In genomic region chr20:1800777-1801176, GRCh38 we compare ENCODE assay signal across 11 cellular contexts.
A peak's percentile ranks its signal among the peaks of the same experiment; 100 is the strongest.
DNase-seq lines count a peak whose midpoint lies in the region; ATAC-seq and TF ChIP-seq lines count a peak whose summit lies in the region.
"Had no signal": no experiment of that assay in that cellular context is flagged by ENCODE, and none has a peak within 500 bp of the region (broad histone marks: within the 10 kb centered on the region; RNA-seq: fewer than 3 reads in every experiment).

No MANE protein-coding gene starts in this region.

- 21% methylated on average over 3 of the region's 3 CpGs for WGBS in mammary epithelial cell (ENCODE audit: low coverage, missing lambda C conversion rate)

- no peak for ATAC-seq in HG03520 (IDR thresholded peaks at IDR 0.05; ENCODE audit: unreplicated experiment)
- ATAC-seq: stimulated activated naive CD8-positive, alpha-beta T cell treated with anti-CD3 and anti-CD28 coated beads, Interleukin-15, Interleukin-2, amounts not matched to agents 100 U/mL and 50 U/mL, for 24 hours had no signal

- H3K27me3 Mint-ChIP-seq in neural crest cell (ENCODE audit: low read depth), result peaks cover 26% of the 10 kb centered on the region

- H3K36me3 Mint-ChIP-seq in neural crest cell (ENCODE audit: low read depth), result no peaks in the 10 kb centered on the region

- no peak overlapping the region for H3K4me2 ChIP-seq in mammary epithelial cell (ENCODE audit: insufficient read depth, low read depth, low read length)

- H3K9me3 Mint-ChIP-seq in neural crest cell, result no peaks in the 10 kb centered on the region

- peak; percentile 35 for TF ChIP-seq CTCF in GM06990 (IDR thresholded peaks at IDR 0.05; ENCODE audit: insufficient read depth, low read length, poor library complexity, severe bottlenecking)
- TF ChIP-seq CTCF in mammary epithelial cell (conservative IDR thresholded peaks at IDR 0.05 in 1 of 2, IDR thresholded peaks at IDR 0.05 in 1 of 2; ENCODE audit: extremely low read depth in 1 of 2, insufficient read depth in 1 of 2, low read depth in 1 of 2, low read length in 2 of 2), result peak; percentile 47 to 57
- peak; percentile 47 for TF ChIP-seq CTCF in neural crest cell (conservative IDR thresholded peaks at IDR 0.05)

- H4K20me1 ChIP-seq in mammary epithelial cell (ENCODE audit: insufficient read depth, low read length), result no peaks in the 10 kb centered on the region

- peaks cover 16% of the 10 kb centered on the region for H3K4me1 Mint-ChIP-seq in neural crest cell

- H3K27me3 ChIP-seq in GM06990 (replicated peaks; ENCODE audit: control insufficient read depth, insufficient read depth, low read length) (0 out of 2 replicates have a peak, but pooled peaks cover 1% of the 10 kb centered on the region), mammary epithelial cell (ENCODE audit: insufficient read depth, low read length) (no peaks in the 10 kb centered on the region)
- H3K27me3 ChIP-seq: ovary had no signal

- dilution Hi-C loops in mammary epithelial cell (cut with HindIII; ENCODE audit: low sequenced_read_pairs), result loop anchor here (5.0 kb wide), 3 partner anchors 42 to 157 kb away; no protein-coding TSS in a partner anchor

- in situ Hi-C loops in mammary epithelial cell (cut with MboI; ENCODE audit: low sequenced_read_pairs in 2 of 2), result no loop called here

- H3K4me1 ChIP-seq in mammary epithelial cell (ENCODE audit: insufficient read depth, low read length), result peaks cover 27% of the 10 kb centered on the region

- H3K4me3 Mint-ChIP-seq in neural crest cell, result peak overlapping the region; percentile 72

- no peak overlapping the region for H3K27ac Mint-ChIP-seq in neural crest cell (ENCODE audit: unreplicated experiment)

- H3K27ac ChIP-seq in mammary epithelial cell (ENCODE audit: insufficient read depth, low read depth, low read length), result no peak overlapping the region
- H3K27ac ChIP-seq: ovary had no signal

- no peaks in the 10 kb centered on the region for H3K9me3 ChIP-seq in mammary epithelial cell (replicated peaks; ENCODE audit: insufficient read depth, low read length)
- H3K9me3 ChIP-seq: ovary had no signal

- no peak overlapping the region for H2AFZ ChIP-seq in mammary epithelial cell (ENCODE audit: low read depth, low read length)

- DNase-seq in GM06990 (ENCODE audit: extremely low read depth, insufficient read length) (no peak), NCI-H460 (ENCODE audit: extremely low read depth, low read depth) (peak; percentile 23), mammary epithelial cell (no peak), neural crest cell (ENCODE audit: low read depth, low spot score) (no peak), H4 (ENCODE audit: low spot score) (no peak), dedifferentiated amniotic fluid mesenchymal stem cell (ENCODE audit: extremely low spot score) (no peak)
- no peak for DNase-seq in stimulated activated CD4-positive, alpha-beta T cell treated with anti-CD3 and anti-CD28 coated beads, Interleukin-4, amount 100 ng/mL, for 4 hours
- DNase-seq: activated CD8-positive, alpha-beta memory T cell treated with anti-CD3 and anti-CD28 coated beads, Interleukin-2, amount 50 U/mL, for 48 hours; ovary; stimulated activated naive CD8-positive, alpha-beta T cell treated with anti-CD3 and anti-CD28 coated beads, Interleukin-15, Interleukin-2, amounts not matched to agents 100 U/mL and 50 U/mL, for 24 hours had no signal

- H3K9ac ChIP-seq in mammary epithelial cell (ENCODE audit: insufficient read depth, low read length), result no peak overlapping the region

- no TSS peak for BruUV-seq in mammary epithelial cell (replicated peaks; lab: Mats Ljungman, UMichigan)

- H3K36me3 ChIP-seq in GM06990 (ENCODE audit: control insufficient read depth, insufficient read depth, low read length) (no peaks in the 10 kb centered on the region), mammary epithelial cell (ENCODE audit: insufficient read depth, low read length) (no peaks in the 10 kb centered on the region)
- H3K36me3 ChIP-seq: ovary had no signal

- no peaks in the 10 kb centered on the region for H3K79me2 ChIP-seq in mammary epithelial cell (ENCODE audit: insufficient read depth, low read length)

- CTCF ChIA-PET in mammary epithelial cell (lab: Charles Lee; ENCODE audit: low non-redundant PET), result interaction anchor here (0.6 kb wide), 1 partner anchor 294 kb away, joined by 3 read pairs; no protein-coding TSS in a partner anchor

- no peak overlapping the region for H3K4me3 ChIP-seq in GM06990 (replicated peaks; ENCODE audit: low read depth, low read length)
- H3K4me3 ChIP-seq in mammary epithelial cell (replicated peaks in 1 of 3; ENCODE audit: insufficient read depth in 1 of 3, low read depth in 2 of 3, low read length in 3 of 3), result no peak overlapping the region
- H3K4me3 ChIP-seq: ovary had no signal

- intact Hi-C loops in mammary epithelial cell (cut with micrococcal nuclease), result loop anchor here (1.0 to 5.0 kb wide), 5 partner anchors 24 to 291 kb away; no protein-coding TSS in a partner anchor
